ENCODE assay signal across 13 cellular contexts in genomic region chr3:186060222-186060621, GRCh38. TPM values are rescaled to one million over a fixed set of nuclear protein-coding genes. Genes with fewer than 3 reads are reported as not detected.
DNase-seq lines count a peak whose midpoint lies in the region; ATAC-seq and TF ChIP-seq lines count a peak whose summit lies in the region.
"Had no signal": no experiment of that assay in that cellular context is flagged by ENCODE, and none has a peak within 500 bp of the region (broad histone marks: within the 10 kb centered on the region; RNA-seq: fewer than 3 reads in every experiment).

No MANE protein-coding gene starts in this region.

- no peaks in the 10 kb centered on the region for H3K9me3 Mint-ChIP-seq in immature natural killer cell

- peaks cover 11 to 28% (median 24%) of the 10 kb centered on the region in 3 donors for H3K27me3 Mint-ChIP-seq in immature natural killer cell (ENCODE audit: low read depth in 3 of 3)

- no peak for TF ChIP-seq CTCF in esophagus squamous epithelium (IDR thresholded peaks at IDR 0.05)

- H3K27ac Mint-ChIP-seq in immature natural killer cell = no peak overlapping the region

- intact Hi-C loops in esophagus squamous epithelium (cut with DNase I) = no loop called here

- H3K36me3 Mint-ChIP-seq in immature natural killer cell = no peaks in the 10 kb centered on the region

- H3K4me3 ChIP-seq in esophagus squamous epithelium = no peak overlapping the region

- no peak for TF ChIP-seq POLR2A in esophagus squamous epithelium (IDR thresholded peaks at IDR 0.05)

- H3K4me1 Mint-ChIP-seq in immature natural killer cell = peaks cover 14 to 19% of the 10 kb centered on the region in 2 donors

- H3K27me3 ChIP-seq in esophagus squamous epithelium = no peaks in the 10 kb centered on the region

- 54 to 78% methylated on average over 3 of the region's 3 CpGs for WGBS in esophagus squamous epithelium, 2 donors

- H3K9me3 ChIP-seq in esophagus squamous epithelium = no peaks in the 10 kb centered on the region

- peak; percentile 17 for DNase-seq in NK-92 treated with Interleukin-12 subunit alpha and Interleukin-12 subunit beta, amount 100 ng/mL, for 24 hours (lab: John Stamatoyannopoulos, UW)
- no peak for DNase-seq in NK-92 (lab: John Stamatoyannopoulos, UW; ENCODE audit: unreplicated experiment)
- peak; percentile 28 to 50 (median 44) for DNase-seq in immature natural killer cell
- DNase-seq in Kasumi-1 (lab: John Stamatoyannopoulos, UW) = no peak
- no peak for DNase-seq in NCI-H2227 treated with DMSO at 0.1 percent for 48 hours (lab: John Stamatoyannopoulos, UW)
- no peak for DNase-seq in esophagus squamous epithelium (lab: John Stamatoyannopoulos, UW)
- DNase-seq: 8988T; activated effector memory CD4-positive, alpha-beta T cell treated with anti-CD3 and anti-CD28 coated beads, Interleukin-2, amount 50 U/mL, for 16 hours; NCI-H187 treated with DMSO at 0.1 percent for 48 hours; nucleus accumbens had no signal

- peak; percentile 68 for ATAC-seq in GM21423 (IDR thresholded peaks at IDR 0.05; ENCODE audit: unreplicated experiment)
- peak; percentile 56 for ATAC-seq in HG03439 (IDR thresholded peaks at IDR 0.05; ENCODE audit: unreplicated experiment)
- ATAC-seq: SK-N-SH treated with all-trans-retinoic acid at 6 μM for 48 hours had no signal

- H3K4me3 Mint-ChIP-seq in immature natural killer cell = peak overlapping the region in 1 of 5 donors; percentile 54

- no peak overlapping the region for H3K27ac ChIP-seq in esophagus squamous epithelium

- H3K36me3 ChIP-seq in esophagus squamous epithelium = peaks cover 0 to 20% (median 0%) of the 10 kb centered on the region in 3 donors

- no peaks in the 10 kb centered on the region for H3K4me1 ChIP-seq in esophagus squamous epithelium

RNA-seq across cellular contexts. Expression of gene ETV5, which starts 48.7 kb away (rescaled TPM):
- polyA plus RNA-seq in immature natural killer cell = 1 to 10 TPM in 1 of 3 donors, under 1 TPM in 1, not detected in 1; 0.26 to 2.0 TPM
- 1 to 10 TPM; 1.7 to 6.7 (median 5.0) TPM for total RNA-seq in esophagus squamous epithelium

Comparison
In these comparisons a context has a peak if more than half of its experiments do, and no peak if none do; other contexts are left out.
1. DNase-seq: peak in NK-92 treated with Interleukin-12 subunit alpha and Interleukin-12 subunit beta, amount 100 ng/mL, for 24 hours (single experiment) and immature natural killer cell (3 of 3); none in NK-92 (single experiment), Kasumi-1 (0 of 2), NCI-H2227 treated with DMSO at 0.1 percent for 48 hours (single experiment) and esophagus squamous epithelium (single experiment).